In the genomic region with DNA sequence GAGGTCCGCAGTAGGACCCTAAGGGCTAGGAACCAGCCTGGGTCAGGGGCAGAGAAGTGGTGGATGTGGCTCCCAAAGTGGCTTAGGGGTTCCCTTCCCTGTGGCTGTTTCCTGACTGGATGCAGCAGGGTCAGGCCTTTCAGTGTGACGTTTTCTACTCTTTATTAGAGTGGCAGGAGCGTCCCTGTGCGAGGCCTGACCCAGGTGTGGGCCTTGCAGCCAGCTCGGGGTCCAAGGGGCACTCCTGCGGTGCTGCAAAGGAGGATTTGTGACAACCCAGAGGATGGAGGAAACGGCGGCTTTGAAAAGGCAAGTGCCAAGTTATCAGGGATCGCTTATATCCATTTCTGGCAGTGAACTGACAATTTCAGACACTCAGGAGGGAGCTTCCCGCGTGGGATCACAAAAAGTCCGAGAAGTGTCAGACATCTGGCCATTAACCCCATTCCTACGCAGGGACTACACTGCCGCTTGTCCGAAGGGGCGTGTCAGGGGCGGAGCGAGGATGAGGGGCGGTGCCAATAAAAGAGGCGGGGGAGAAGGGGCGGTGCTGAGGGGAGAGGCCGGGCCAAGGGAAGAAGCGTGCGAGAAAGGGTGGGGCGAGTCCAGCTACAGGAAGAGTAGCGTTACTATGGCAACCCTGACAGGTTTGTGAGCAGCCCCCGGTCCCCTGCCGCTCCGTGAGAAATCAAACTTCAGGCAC, we compare ENCODE assay signal across 8 cellular contexts.
DNase-seq lines count a peak whose midpoint lies in the region; ATAC-seq and TF ChIP-seq lines count a peak whose summit lies in the region.

No MANE protein-coding gene starts in this region.

- CTCF ChIA-PET in WTC11 (lab: Charles Lee) = no interaction called here

- TF ChIP-seq CTCF in natural killer cell (IDR thresholded peaks at IDR 0.05) = no peak
- TF ChIP-seq CTCF in WTC11 (IDR thresholded peaks at IDR 0.05) = no peak

- H3K4me3 ChIP-seq in stomach smooth muscle (ENCODE audit: low read length in 2 of 2) = peak overlapping the region; percentile 93 to 100

- H3K36me3 Mint-ChIP-seq in IgD-negative memory B cell = no peaks in the 10 kb centered on the region
- peaks cover 8% of the 10 kb centered on the region for H3K36me3 Mint-ChIP-seq in natural killer cell
- peaks cover 58% of the 10 kb centered on the region for H3K36me3 Mint-ChIP-seq in WTC11

- ATAC-seq in natural killer cell = peak in 2 of 3 donors; percentile 78 to 81
- ATAC-seq in HG03025 (IDR thresholded peaks at IDR 0.05; ENCODE audit: low FRiP score, unreplicated experiment) = no peak
- no peak for ATAC-seq in WTC11
- no peak for ATAC-seq in GM18909 (IDR thresholded peaks at IDR 0.05; ENCODE audit: poor library complexity, unreplicated experiment)

- peak; percentile 51 to 72 for DNase-seq in activated CD4-positive, alpha-beta T cell treated with anti-CD3 and anti-CD28 coated beads for 24 hours (ENCODE audit: low read depth in 2 of 2)
- DNase-seq in natural killer cell (peak; percentile 84), WTC11 (ENCODE audit: low spot score) (no peak)

- POLR2A ChIA-PET in WTC11 (lab: Charles Lee) = no interaction called here

- H3K4me3 Mint-ChIP-seq in IgD-negative memory B cell (peak overlapping the region; percentile 87 to 96 (median 94)), natural killer cell (peak overlapping the region; percentile 95), WTC11 (no peak overlapping the region)

- peak overlapping the region in 1 of 2 donors; percentile 62 for H3K9ac ChIP-seq in stomach smooth muscle (ENCODE audit: low read length in 2 of 2)

- H3K27me3 Mint-ChIP-seq in IgD-negative memory B cell (no peaks in the 10 kb centered on the region), natural killer cell (ENCODE audit: low read depth in 2 of 2) (no peaks in the 10 kb centered on the region), WTC11 (ENCODE audit: low read depth) (peaks cover 9% of the 10 kb centered on the region)

- H3K9me3 Mint-ChIP-seq in IgD-negative memory B cell (peaks cover 2 to 21% (median 12%) of the 10 kb centered on the region in 3 donors), natural killer cell (peaks cover 0 to 3% of the 10 kb centered on the region in 2 donors), WTC11 (peaks cover 66% of the 10 kb centered on the region)

- no peaks in the 10 kb centered on the region for H3K27me3 ChIP-seq in stomach smooth muscle (ENCODE audit: control insufficient read depth in 1 of 2, insufficient read depth in 2 of 2, low read length in 2 of 2)

- H3K36me3 ChIP-seq in stomach smooth muscle (ENCODE audit: control insufficient read depth in 2 of 2, insufficient read depth in 2 of 2, low read length in 2 of 2) = no peaks in the 10 kb centered on the region

- H3K27ac Mint-ChIP-seq in IgD-negative memory B cell (peak overlapping the region; percentile 33 to 98 (median 77)), natural killer cell (peak overlapping the region; percentile 84 to 87), WTC11 (no peak overlapping the region)

- H3K4me1 Mint-ChIP-seq in IgD-negative memory B cell (peaks cover 0 to 4% (median 2%) of the 10 kb centered on the region in 3 donors), natural killer cell (peaks cover 0 to 27% of the 10 kb centered on the region in 2 donors), WTC11 (no peaks in the 10 kb centered on the region)

- no peaks in the 10 kb centered on the region for H3K9me3 ChIP-seq in stomach smooth muscle (ENCODE audit: control insufficient read depth in 2 of 2, low read length in 2 of 2)

- H3K27ac ChIP-seq in cingulate gyrus (ENCODE audit: low read depth, low read length) (peak overlapping the region; percentile 81), stomach smooth muscle (ENCODE audit: low read length) (peak overlapping the region; percentile 53)

- peaks cover 10% of the 10 kb centered on the region for H3K4me1 ChIP-seq in stomach smooth muscle (ENCODE audit: control insufficient read depth, insufficient read depth, low read length)

- intact Hi-C loops in natural killer cell (cut with micrococcal nuclease) = loop anchor here (1.0 kb wide), 3 partner anchors 26 to 1003 kb away; a partner anchor contains a TSS

TF ChIP-seq in WTC11, 78 proteins besides CTCF, POLR2A, EP300 and RAD21:
- TF ChIP-seq IRF2 (CRISPR knock-in tag; IDR thresholded peaks at IDR 0.05; ENCODE audit: borderline replicate concordance, low read depth) = no peak
- TF ChIP-seq NFE2L1 (CRISPR knock-in tag; IDR thresholded peaks at IDR 0.05) = no peak
- no peak for TF ChIP-seq TEAD1 (CRISPR knock-in tag; IDR thresholded peaks at IDR 0.05)

Comparison
In these comparisons a context has a peak if more than half of its experiments do, and no peak if none do; other contexts are left out.
1. ATAC-seq: peak in natural killer cell (2 of 3); none in HG03025 (single experiment), WTC11 (single experiment) and GM18909 (single experiment).